ENCODE assay signal across 27 cellular contexts in the genomic region with DNA sequence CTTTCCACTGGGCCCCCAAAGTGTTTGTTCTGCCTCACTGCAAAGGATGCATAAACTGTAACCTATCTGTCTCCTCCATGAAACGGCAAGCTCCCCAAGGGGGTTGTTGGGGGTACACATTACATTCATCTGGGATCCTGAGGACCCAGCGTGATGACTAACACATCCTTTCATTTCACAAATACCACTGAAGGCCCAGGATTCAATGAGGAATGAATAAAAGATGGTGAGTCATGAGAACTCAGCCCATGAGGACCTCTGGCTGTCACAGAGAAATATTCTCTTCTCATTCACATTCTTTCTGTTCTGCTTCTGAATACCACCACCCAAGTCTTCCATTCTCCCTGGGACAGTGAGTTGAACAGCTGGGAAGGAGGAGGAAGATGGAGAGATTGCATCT.
DNase-seq lines count a peak whose midpoint lies in the region; ATAC-seq and TF ChIP-seq lines count a peak whose summit lies in the region.
"Had no signal": no experiment of that assay in that cellular context is flagged by ENCODE, and none has a peak within 500 bp of the region (broad histone marks: within the 10 kb centered on the region; RNA-seq: fewer than 3 reads in every experiment).

No MANE protein-coding gene starts in this region.

- no peak overlapping the region for H3K4me3 ChIP-seq in AG10803 (ENCODE audit: low read length)
- H3K4me3 ChIP-seq in endodermal cell (ENCODE audit: low read length) = no peak overlapping the region
- H3K4me3 ChIP-seq: heart left ventricle, Peyer's patch, stomach had no signal

- H3K27ac ChIP-seq in endodermal cell (ENCODE audit: low read depth, low read length) = no peak overlapping the region
- H3K27ac ChIP-seq: heart left ventricle, KMS-11, neutrophil, Peyer's patch, stomach had no signal

- H3K9me3 ChIP-seq in endodermal cell (ENCODE audit: control insufficient read depth, low read length) = no peaks in the 10 kb centered on the region
- H3K9me3 ChIP-seq: BE2C, heart left ventricle, neutrophil, Peyer's patch, stomach had no signal

- H3K9ac ChIP-seq in endodermal cell (ENCODE audit: extremely low read depth, low read length, poor library complexity, severe bottlenecking) = no peak overlapping the region
- H3K9ac ChIP-seq: KMS-11 had no signal

- H3K27me3 ChIP-seq in endodermal cell (ENCODE audit: control insufficient read depth, insufficient read depth, low read length, poor library complexity, severe bottlenecking) = no peaks in the 10 kb centered on the region
- H3K27me3 ChIP-seq: neutrophil, Peyer's patch had no signal

- H3K4me1 Mint-ChIP-seq in stimulated activated effector memory CD8-positive, alpha-beta T cell treated with anti-CD3 and anti-CD28 coated beads, Interleukin-12 subunit alpha, Interleukin-12 subunit beta, amount 100 ng/mL, for 72 hours = no peaks in the 10 kb centered on the region
- H3K4me1 Mint-ChIP-seq in Calu3 (ENCODE audit: low read depth, unreplicated experiment) (no peaks in the 10 kb centered on the region), endodermal cell (no peaks in the 10 kb centered on the region)
- H3K4me1 Mint-ChIP-seq: immature natural killer cell had no signal

- no TSS peak for BruUV-seq in Calu3 (replicated peaks; lab: Mats Ljungman, UMichigan)

- TF ChIP-seq CTCF in AG10803 (conservative IDR thresholded peaks at IDR 0.05; ENCODE audit: low read length) (no peak), Calu3 (IDR thresholded peaks at IDR 0.05; ENCODE audit: unreplicated experiment) (no peak), endodermal cell (conservative IDR thresholded peaks at IDR 0.05) (no peak)

- H3K4me3 Mint-ChIP-seq in stimulated activated effector memory CD8-positive, alpha-beta T cell treated with anti-CD3 and anti-CD28 coated beads, Interleukin-12 subunit alpha, Interleukin-12 subunit beta, amount 100 ng/mL, for 72 hours = no peak overlapping the region
- H3K4me3 Mint-ChIP-seq in Calu3 (ENCODE audit: low read depth, unreplicated experiment) (no peak overlapping the region), endodermal cell (no peak overlapping the region)
- H3K4me3 Mint-ChIP-seq: activated CD4-positive, alpha-beta memory T cell treated with anti-CD3 and anti-CD28 coated beads for 36 hours; effector memory CD8-positive, alpha-beta T cell; immature natural killer cell had no signal

- intact Hi-C loops in Calu3 (cut with micrococcal nuclease; ENCODE audit: unreplicated experiment) = no loop called here

- no peak overlapping the region for H3K27ac Mint-ChIP-seq in stimulated activated effector memory CD8-positive, alpha-beta T cell treated with anti-CD3 and anti-CD28 coated beads, Interleukin-12 subunit alpha, Interleukin-12 subunit beta, amount 100 ng/mL, for 72 hours
- H3K27ac Mint-ChIP-seq in Calu3 (ENCODE audit: unreplicated experiment) (no peak overlapping the region), endodermal cell (no peak overlapping the region)
- H3K27ac Mint-ChIP-seq: activated CD4-positive, alpha-beta memory T cell treated with anti-CD3 and anti-CD28 coated beads for 36 hours; effector memory CD8-positive, alpha-beta T cell; immature natural killer cell had no signal

- peaks cover 69% of the 10 kb centered on the region for H3K27me3 Mint-ChIP-seq in Calu3 (ENCODE audit: unreplicated experiment)
- H3K27me3 Mint-ChIP-seq in endodermal cell (ENCODE audit: insufficient read depth) = peaks cover 2% of the 10 kb centered on the region

- WGBS in endodermal cell (ENCODE audit: insufficient coverage in 1 of 2, insufficient read length in 1 of 2), 2 experiments = 80 to 90% methylated on average over 1 of the region's 2 CpGs

- CTCF ChIA-PET in Calu3 (lab: Charles Lee) = no interaction called here

- H3K36me3 ChIP-seq in endodermal cell (ENCODE audit: control insufficient read depth, insufficient read depth, low read length) = no peaks in the 10 kb centered on the region
- H3K36me3 ChIP-seq: BE2C, heart left ventricle, neutrophil, Peyer's patch, stomach had no signal

- no peaks in the 10 kb centered on the region for H3K4me1 ChIP-seq in endodermal cell (ENCODE audit: control insufficient read depth, insufficient read depth, low read length)
- H3K4me1 ChIP-seq: BE2C, heart left ventricle, Peyer's patch, stomach had no signal

- ATAC-seq in stimulated activated effector memory CD8-positive, alpha-beta T cell treated with anti-CD3 and anti-CD28 coated beads, Interleukin-12 subunit alpha, Interleukin-12 subunit beta, amount 100 ng/mL, for 72 hours = no peak
- no peak for ATAC-seq in GM18873 (IDR thresholded peaks at IDR 0.05; ENCODE audit: low FRiP score, unreplicated experiment)
- ATAC-seq: effector memory CD8-positive, alpha-beta T cell; heart left ventricle had no signal

- H3K36me3 Mint-ChIP-seq in stimulated activated effector memory CD8-positive, alpha-beta T cell treated with anti-CD3 and anti-CD28 coated beads, Interleukin-12 subunit alpha, Interleukin-12 subunit beta, amount 100 ng/mL, for 72 hours = no peaks in the 10 kb centered on the region
- H3K36me3 Mint-ChIP-seq in Calu3 (ENCODE audit: insufficient read depth, unreplicated experiment) (no peaks in the 10 kb centered on the region), endodermal cell (ENCODE audit: low read depth) (no peaks in the 10 kb centered on the region)
- H3K36me3 Mint-ChIP-seq: activated CD4-positive, alpha-beta memory T cell treated with anti-CD3 and anti-CD28 coated beads for 36 hours; immature natural killer cell had no signal

- DNase-seq in AG10803 (ENCODE audit: low read depth) = peak; percentile 34
- peak; percentile 61 for DNase-seq in HT1080 (ENCODE audit: low read depth)
- peak; percentile 77 for DNase-seq in astrocyte of the hippocampus (ENCODE audit: low read depth, low spot score)
- peak; percentile 20 for DNase-seq in kidney tubule cell (ENCODE audit: low spot score)
- DNase-seq in stimulated activated effector memory CD8-positive, alpha-beta T cell treated with anti-CD3 and anti-CD28 coated beads, Interleukin-12 subunit alpha, Interleukin-12 subunit beta, amount 100 ng/mL, for 72 hours (ENCODE audit: low spot score in 2 of 2) = no peak
- no peak for DNase-seq in Calu3
- no peak for DNase-seq in endodermal cell
- DNase-seq: activated CD4-positive, alpha-beta memory T cell treated with anti-CD3 and anti-CD28 coated beads for 36 hours; activated CD4-positive, CD25-positive, alpha-beta regulatory T cell; activated gamma-delta T cell treated with Interleukin-2 at 50 U/mL for 16 hours; activated T-cell treated with anti-CD3 and anti-CD28 coated beads for 4 hours; BE2C; COR-L47; effector memory CD8-positive, alpha-beta T cell; heart left ventricle; immature natural killer cell; NCI-H1092 treated with DMSO at 0.1 percent for 48 hours; NCI-H2029 treated with DMSO at 0.1 percent for 48 hours; NK-92 treated with Interleukin-12 subunit alpha and Interleukin-12 subunit beta, amount 100 ng/mL, for 24 hours; Peyer's patch; stimulated activated CD4-positive, alpha-beta T cell treated with anti-CD3 and anti-CD28 coated beads, Interleukin-4, amount 100 ng/mL, for 1 hour; stomach; T-helper 9 cell; trophoblast cell had no signal

- no peaks in the 10 kb centered on the region for H3K9me3 Mint-ChIP-seq in stimulated activated effector memory CD8-positive, alpha-beta T cell treated with anti-CD3 and anti-CD28 coated beads, Interleukin-12 subunit alpha, Interleukin-12 subunit beta, amount 100 ng/mL, for 72 hours
- H3K9me3 Mint-ChIP-seq in Calu3 (ENCODE audit: low read depth, unreplicated experiment) = no peaks in the 10 kb centered on the region
- H3K9me3 Mint-ChIP-seq in endodermal cell = no peaks in the 10 kb centered on the region
- H3K9me3 Mint-ChIP-seq: activated CD4-positive, alpha-beta memory T cell treated with anti-CD3 and anti-CD28 coated beads for 36 hours; effector memory CD8-positive, alpha-beta T cell; immature natural killer cell had no signal

Comparison
In these comparisons a context has a peak if more than half of its experiments do, and no peak if none do; other contexts are left out.
1. DNase-seq: peak in AG10803 (single experiment), HT1080 (single experiment), astrocyte of the hippocampus (single experiment) and kidney tubule cell (single experiment); none in stimulated activated effector memory CD8-positive, alpha-beta T cell treated with anti-CD3 and anti-CD28 coated beads, Interleukin-12 subunit alpha, Interleukin-12 subunit beta, amount 100 ng/mL, for 72 hours (0 of 2), Calu3 (single experiment) and endodermal cell (single experiment).